In the genomic region with DNA sequence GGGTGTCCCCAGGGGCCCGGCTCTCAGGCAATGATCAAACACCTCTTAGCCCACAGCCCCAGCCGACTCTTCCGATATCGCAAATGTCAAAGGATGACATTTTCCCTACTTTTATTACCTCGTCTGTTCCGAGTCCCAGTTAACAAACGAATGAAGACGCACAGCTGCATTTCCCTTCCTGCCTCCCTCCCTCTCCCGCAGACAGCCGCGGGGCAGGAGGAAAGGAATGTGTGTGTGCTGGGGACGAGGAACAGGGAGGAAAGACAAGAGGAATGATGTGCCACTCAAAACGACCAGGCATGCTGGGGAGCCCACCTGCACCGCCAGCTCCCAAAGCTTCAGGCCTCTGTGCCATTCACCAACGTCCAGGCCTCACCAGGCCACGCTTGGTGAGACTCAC, we compare ENCODE assay signal across 15 cellular contexts.
DNase-seq lines count a peak whose midpoint lies in the region; ATAC-seq and TF ChIP-seq lines count a peak whose summit lies in the region.
"Had no signal": no experiment of that assay in that cellular context is flagged by ENCODE, and none has a peak within 500 bp of the region (broad histone marks: within the 10 kb centered on the region; RNA-seq: fewer than 3 reads in every experiment).

No MANE protein-coding gene starts in this region.

- no peak overlapping the region for H3K4me3 ChIP-seq in NT2/D1 (ENCODE audit: insufficient read length, low read depth)
- H3K4me3 ChIP-seq in endodermal cell (ENCODE audit: low read length) = no peak overlapping the region
- H3K4me3 ChIP-seq in mesodermal cell (ENCODE audit: extremely low read depth, insufficient read depth, low read length, poor library complexity, severe bottlenecking) = no peak overlapping the region
- H3K4me3 ChIP-seq in upper lobe of right lung = no peak overlapping the region
- H3K4me3 ChIP-seq: lung, neural progenitor cell had no signal

- no peaks in the 10 kb centered on the region for H3K4me1 Mint-ChIP-seq in endodermal cell

- peaks cover 27% of the 10 kb centered on the region for H3K36me3 Mint-ChIP-seq in endodermal cell (ENCODE audit: low read depth)
- H3K36me3 Mint-ChIP-seq: activated naive CD8-positive, alpha-beta T cell treated with anti-CD3 and anti-CD28 coated beads, Interleukin-2, amount 10 ng/mL, durations not matched to agents 7 days and 5 days had no signal

- H3K27me3 Mint-ChIP-seq in endodermal cell (ENCODE audit: insufficient read depth) = no peaks in the 10 kb centered on the region
- H3K27me3 Mint-ChIP-seq: activated CD8-positive, alpha-beta T cell treated with anti-CD3 and anti-CD28 coated beads for 36 hours had no signal

- H3K4me1 ChIP-seq in NT2/D1 (ENCODE audit: insufficient read depth, insufficient read length) (peaks cover 25% of the 10 kb centered on the region), endodermal cell (ENCODE audit: control insufficient read depth, insufficient read depth, low read length) (no peaks in the 10 kb centered on the region), mesodermal cell (ENCODE audit: control insufficient read depth, insufficient read depth, low read length, poor library complexity, severe bottlenecking) (peaks cover 8% of the 10 kb centered on the region), upper lobe of right lung (peaks cover 15% of the 10 kb centered on the region)
- H3K4me1 ChIP-seq: neural progenitor cell had no signal

- H3K9me3 Mint-ChIP-seq in endodermal cell = peaks cover 21% of the 10 kb centered on the region
- H3K9me3 Mint-ChIP-seq: activated naive CD8-positive, alpha-beta T cell treated with anti-CD3 and anti-CD28 coated beads, Interleukin-2, amount 10 ng/mL, durations not matched to agents 7 days and 5 days had no signal

- H3K27ac ChIP-seq in endodermal cell (ENCODE audit: low read depth, low read length) = peak overlapping the region; percentile 38
- peak overlapping the region; percentile 6 for H3K27ac ChIP-seq in mesodermal cell (ENCODE audit: low read depth, low read length, severe bottlenecking)
- H3K27ac ChIP-seq in upper lobe of right lung = peak overlapping the region; percentile 71
- H3K27ac ChIP-seq: neural progenitor cell had no signal

- intact Hi-C loops in upper lobe of right lung (cut with DNase I) = no loop called here

- H3K4me3 Mint-ChIP-seq in endodermal cell = no peak overlapping the region
- H3K4me3 Mint-ChIP-seq: activated CD8-positive, alpha-beta T cell treated with anti-CD3 and anti-CD28 coated beads for 36 hours; activated naive CD8-positive, alpha-beta T cell treated with anti-CD3 and anti-CD28 coated beads, Interleukin-2, amount 10 ng/mL, durations not matched to agents 7 days and 5 days; neural progenitor cell had no signal

- H3K36me3 ChIP-seq in NT2/D1 (ENCODE audit: insufficient read depth, insufficient read length, low read length) (peaks cover 26% of the 10 kb centered on the region), endodermal cell (ENCODE audit: control insufficient read depth, insufficient read depth, low read length) (no peaks in the 10 kb centered on the region), mesodermal cell (ENCODE audit: control insufficient read depth, insufficient read depth, low read length) (peaks cover 24% of the 10 kb centered on the region), upper lobe of right lung (no peaks in the 10 kb centered on the region)
- H3K36me3 ChIP-seq: neural progenitor cell had no signal

- H3K27ac Mint-ChIP-seq in endodermal cell = peak overlapping the region; percentile 31
- H3K27ac Mint-ChIP-seq: activated CD8-positive, alpha-beta T cell treated with anti-CD3 and anti-CD28 coated beads for 36 hours; activated naive CD8-positive, alpha-beta T cell treated with anti-CD3 and anti-CD28 coated beads, Interleukin-2, amount 10 ng/mL, durations not matched to agents 7 days and 5 days; neural progenitor cell had no signal

- H3K27me3 ChIP-seq in NT2/D1 (ENCODE audit: insufficient read depth, insufficient read length) (no peaks in the 10 kb centered on the region), endodermal cell (ENCODE audit: control insufficient read depth, insufficient read depth, low read length, poor library complexity, severe bottlenecking) (no peaks in the 10 kb centered on the region), upper lobe of right lung (no peaks in the 10 kb centered on the region)
- H3K27me3 ChIP-seq: neural progenitor cell had no signal

- WGBS in endodermal cell (ENCODE audit: insufficient coverage in 1 of 2, insufficient read length in 1 of 2), 2 experiments = 71 to 84% methylated on average over 14 to 16 of the region's 16 CpGs
- WGBS in mesodermal cell (ENCODE audit: insufficient coverage in 2 of 2), 2 experiments = 80% methylated on average over 6 to 8 of the region's 16 CpGs

- peak overlapping the region; percentile 23 for H3K9ac ChIP-seq in NT2/D1 (ENCODE audit: insufficient read length, low read depth)
- H3K9ac ChIP-seq in endodermal cell (ENCODE audit: extremely low read depth, low read length, poor library complexity, severe bottlenecking) = no peak overlapping the region
- H3K9ac ChIP-seq: neural progenitor cell had no signal

- H3K9me3 ChIP-seq in NT2/D1 (ENCODE audit: insufficient read depth, low read length) (peaks cover 16% of the 10 kb centered on the region; the same call in 1 of the 2 replicates), endodermal cell (ENCODE audit: control insufficient read depth, low read length) (peaks cover 14% of the 10 kb centered on the region), mesodermal cell (ENCODE audit: control insufficient read depth, low read length) (peaks cover 8% of the 10 kb centered on the region), upper lobe of right lung (no peaks in the 10 kb centered on the region)

- DNase-seq in NT2/D1 (ENCODE audit: low read depth, low spot score) = no peak
- DNase-seq in endodermal cell = no peak
- DNase-seq in upper lobe of right lung = no peak
- no peak for DNase-seq in activated CD4-positive, alpha-beta T cell treated with anti-CD3 and anti-CD28 coated beads, Interleukin-2, amount 50 U/mL, for 48 hours
- DNase-seq in NCI-H187 treated with DMSO at 0.1 percent for 48 hours (lab: John Stamatoyannopoulos, UW) = no peak
- DNase-seq: activated CD8-positive, alpha-beta T cell treated with anti-CD3 and anti-CD28 coated beads for 36 hours; activated naive CD8-positive, alpha-beta T cell treated with anti-CD3 and anti-CD28 coated beads, Interleukin-2, amount 10 ng/mL, durations not matched to agents 7 days and 5 days; activated T-cell treated with anti-CD3 and anti-CD28 coated beads, Interleukin-2, amount 50 U/mL, for 48 hours; central memory CD4-positive, alpha-beta T cell; NCI-H2171; substantia nigra had no signal

- no peak for ATAC-seq in upper lobe of right lung
- ATAC-seq in GM21367 (IDR thresholded peaks at IDR 0.05; ENCODE audit: unreplicated experiment) = no peak
- ATAC-seq: activated CD8-positive, alpha-beta T cell treated with anti-CD3 and anti-CD28 coated beads for 36 hours had no signal

- TF ChIP-seq CTCF in endodermal cell (conservative IDR thresholded peaks at IDR 0.05) = no peak
- TF ChIP-seq CTCF in upper lobe of right lung (IDR thresholded peaks at IDR 0.05) = no peak

Comparison
In these comparisons a context has a peak if more than half of its experiments do, and no peak if none do; other contexts are left out.
1. H3K27ac ChIP-seq: peak in every context shown above with its lines; median percentile 71 in upper lobe of right lung; 38 in endodermal cell; 6 in mesodermal cell.